In genomic region chr13:113843063-113843654, GRCh38 we compare ENCODE assay signal across 16 cellular contexts. TPM values are rescaled to one million over a fixed set of nuclear protein-coding genes. Genes with fewer than 3 reads are reported as not detected.
DNase-seq lines count a peak whose midpoint lies in the region; ATAC-seq, FAIRE-seq and TF ChIP-seq lines count a peak whose summit lies in the region.
"Had no signal": no experiment of that assay in that cellular context is flagged by ENCODE, and none has a peak within 500 bp of the region (broad histone marks: within the 10 kb centered on the region; RNA-seq: fewer than 3 reads in every experiment).

No MANE protein-coding gene starts in this region.

- H3K56ac ChIP-seq in IMR-90 (ENCODE audit: extremely low read depth, insufficient read depth, low read length): no peak overlapping the region

- in situ Hi-C loops in IMR-90 (cut with MboI; ENCODE audit: low sequenced_read_pairs): no loop called here

- CTCF ChIA-PET in IMR-90 (lab: Yijun Ruan, JAX): no interaction called here

- H3K9me3 Mint-ChIP-seq in stimulated activated naive B cell treated with anti-CD40 and anti-IgM and Interleukin-4, amounts not matched to agents 10 μg/mL and 1 μg/mL and 100 μg/mL, for 72 hours: no peaks in the 10 kb centered on the region
- no peaks in the 10 kb centered on the region for H3K9me3 Mint-ChIP-seq in activated T-helper 1 cell treated with anti-CD3 and anti-CD28 coated beads, Interleukin-12 subunit alpha, Interleukin-12 subunit beta, Interleukin-2, Interleukin-4 antibody, amounts not matched to agents 30 ng/mL and 10 ng/mL and 1 ng/mL, durations not matched to agents 14 hours and 24 hours and 36 hours

- H3K14ac ChIP-seq in IMR-90 (replicated peaks; ENCODE audit: low read depth, low read length): no peak overlapping the region

- peak overlapping the region; percentile 89 for H3K27ac Mint-ChIP-seq in stimulated activated naive B cell treated with anti-CD40 and anti-IgM and Interleukin-4, amounts not matched to agents 10 μg/mL and 1 μg/mL and 100 μg/mL, for 72 hours
- H3K27ac Mint-ChIP-seq in activated T-helper 1 cell treated with anti-CD3 and anti-CD28 coated beads, Interleukin-12 subunit alpha, Interleukin-12 subunit beta, Interleukin-2, Interleukin-4 antibody, amounts not matched to agents 30 ng/mL and 10 ng/mL and 1 ng/mL, durations not matched to agents 14 hours and 24 hours and 36 hours: no peak overlapping the region
- H3K27ac Mint-ChIP-seq: CD4-positive, CD25-positive, alpha-beta regulatory T cell had no signal

- H4K5ac ChIP-seq in IMR-90 (ENCODE audit: low read depth, low read length): no peak overlapping the region

- H3K4me1 Mint-ChIP-seq in stimulated activated naive B cell treated with anti-CD40 and anti-IgM and Interleukin-4, amounts not matched to agents 10 μg/mL and 1 μg/mL and 100 μg/mL, for 72 hours: peaks cover 9 to 14% of the 10 kb centered on the region in 2 donors
- H3K4me1 Mint-ChIP-seq in activated T-helper 1 cell treated with anti-CD3 and anti-CD28 coated beads, Interleukin-12 subunit alpha, Interleukin-12 subunit beta, Interleukin-2, Interleukin-4 antibody, amounts not matched to agents 30 ng/mL and 10 ng/mL and 1 ng/mL, durations not matched to agents 14 hours and 24 hours and 36 hours (ENCODE audit: low read depth): peaks cover 17% of the 10 kb centered on the region

- H3K79me1 ChIP-seq in IMR-90 (ENCODE audit: low read depth in 1 of 2, low read length in 2 of 2): peaks cover 50 to 92% of the 10 kb centered on the region in 2 experiments

- no peak for TF ChIP-seq CTCF in IMR-90 (conservative IDR thresholded peaks at IDR 0.05; ENCODE audit: low read depth, low read length)
- TF ChIP-seq CTCF in esophagus squamous epithelium (IDR thresholded peaks at IDR 0.05): no peak
- no peak for TF ChIP-seq CTCF in kidney (IDR thresholded peaks at IDR 0.05; ENCODE audit: borderline replicate concordance, extremely low read depth, insufficient read depth)

- H3K27me3 ChIP-seq in IMR-90 (ENCODE audit: control insufficient read depth, insufficient read depth, low read length): no peaks in the 10 kb centered on the region
- H3K27me3 ChIP-seq in esophagus squamous epithelium: no peaks in the 10 kb centered on the region
- H3K27me3 ChIP-seq: SJSA1 had no signal

- peak overlapping the region; percentile 58 for H2AK9ac ChIP-seq in IMR-90 (replicated peaks; ENCODE audit: low read depth, low read length, poor library complexity)

- no peak for ATAC-seq in IMR-90 (ENCODE audit: low read depth)
- no peak for ATAC-seq in stimulated activated naive B cell treated with anti-CD40 and anti-IgM and Interleukin-4, amounts not matched to agents 10 μg/mL and 1 μg/mL and 100 μg/mL, for 72 hours (replicated peaks)

- peak overlapping the region in 1 of 2 donors; percentile 29 for H3K4me3 Mint-ChIP-seq in stimulated activated naive B cell treated with anti-CD40 and anti-IgM and Interleukin-4, amounts not matched to agents 10 μg/mL and 1 μg/mL and 100 μg/mL, for 72 hours
- no peak overlapping the region for H3K4me3 Mint-ChIP-seq in activated T-helper 1 cell treated with anti-CD3 and anti-CD28 coated beads, Interleukin-12 subunit alpha, Interleukin-12 subunit beta, Interleukin-2, Interleukin-4 antibody, amounts not matched to agents 30 ng/mL and 10 ng/mL and 1 ng/mL, durations not matched to agents 14 hours and 24 hours and 36 hours

- no peak overlapping the region for H3K4ac ChIP-seq in IMR-90 (ENCODE audit: low read depth, low read length)

- POLR2A ChIA-PET in IMR-90 (lab: Charles Lee; ENCODE audit: unreplicated experiment): interaction anchor here (0.5 kb wide), 1 partner anchor 60 kb away, joined by 3 read pairs; no protein-coding TSS in a partner anchor

- peaks cover 34% of the 10 kb centered on the region for H3K4me1 ChIP-seq in IMR-90 (ENCODE audit: control insufficient read depth, insufficient read depth, low read length)
- H3K4me1 ChIP-seq in esophagus squamous epithelium: peaks cover 51 to 93% (median 64%) of the 10 kb centered on the region in 3 donors
- peaks cover 6 to 16% of the 10 kb centered on the region in 2 donors for H3K4me1 ChIP-seq in kidney (ENCODE audit: control insufficient read depth in 1 of 2, insufficient read depth in 1 of 2, low read depth in 1 of 2, low read length in 2 of 2)
- H3K4me1 ChIP-seq: Caco-2 had no signal

- dilution Hi-C loops in IMR-90 (cut with HindIII; ENCODE audit: low sequenced_read_pairs, unreplicated experiment): no loop called here

- no peak overlapping the region for H3K4me2 ChIP-seq in IMR-90 (ENCODE audit: low read depth, low read length)

- 92% methylated on average over 13 of the region's 30 CpGs; no CpG with 5 or more reads in 1 of the 2 experiments for WGBS in IMR-90 (ENCODE audit: extremely low coverage in 2 of 2, insufficient read length in 1 of 2), 2 experiments
- WGBS in esophagus squamous epithelium, 2 donors: 92 to 94% methylated on average over 11 to 13 of the region's 30 CpGs

- H3K36me3 ChIP-seq in IMR-90 (ENCODE audit: control insufficient read depth, insufficient read depth, low read length) (peaks cover 71% of the 10 kb centered on the region), esophagus squamous epithelium (peaks cover 0 to 36% (median 0%) of the 10 kb centered on the region in 3 donors), kidney (ENCODE audit: control insufficient read depth in 1 of 2, insufficient read depth in 2 of 2, low read length in 2 of 2) (peaks cover 6% of the 10 kb centered on the region in 2 donors)

- no peak overlapping the region for H2BK5ac ChIP-seq in IMR-90 (ENCODE audit: low read depth, low read length, poor library complexity, severe bottlenecking)

- H3K27me3 Mint-ChIP-seq in stimulated activated naive B cell treated with anti-CD40 and anti-IgM and Interleukin-4, amounts not matched to agents 10 μg/mL and 1 μg/mL and 100 μg/mL, for 72 hours: peaks cover 0 to 22% of the 10 kb centered on the region in 2 donors
- peaks cover 1% of the 10 kb centered on the region for H3K27me3 Mint-ChIP-seq in activated T-helper 1 cell treated with anti-CD3 and anti-CD28 coated beads, Interleukin-12 subunit alpha, Interleukin-12 subunit beta, Interleukin-2, Interleukin-4 antibody, amounts not matched to agents 30 ng/mL and 10 ng/mL and 1 ng/mL, durations not matched to agents 14 hours and 24 hours and 36 hours (ENCODE audit: insufficient read depth)

- intact Hi-C loops in IMR-90 (cut with micrococcal nuclease): no loop called here
- intact Hi-C loops in esophagus squamous epithelium (cut with DNase I): no loop called here
- intact Hi-C loops in kidney (cut with DNase I): no loop called here
- intact Hi-C loops in activated T-helper 1 cell treated with anti-CD3 and anti-CD28 coated beads, Interleukin-12 subunit alpha, Interleukin-12 subunit beta, Interleukin-2, Interleukin-4 antibody, amounts not matched to agents 30 ng/mL and 10 ng/mL and 1 ng/mL, durations not matched to agents 14 hours and 24 hours and 36 hours (cut with micrococcal nuclease): no loop called here

- H4K91ac ChIP-seq in IMR-90 (ENCODE audit: insufficient read depth, low read depth, low read length): no peak overlapping the region

- H3K18ac ChIP-seq in IMR-90 (ENCODE audit: low read depth, low read length): no peak overlapping the region

- TF ChIP-seq RAD21 in IMR-90 (IDR thresholded peaks at IDR 0.05; ENCODE audit: low read length): no peak

- H3K9ac ChIP-seq in IMR-90 (ENCODE audit: low read depth, low read length): no peak overlapping the region
- no peak overlapping the region for H3K9ac ChIP-seq in kidney (ENCODE audit: low read length in 2 of 2)

- FAIRE-seq in kidney (lab: Jason Lieb, UNC): no peak
- FAIRE-seq: RCC 7860 had no signal

- H3K9me3 ChIP-seq in IMR-90 (ENCODE audit: control insufficient read depth, insufficient read depth, low read length): no peaks in the 10 kb centered on the region
- no peaks in the 10 kb centered on the region for H3K9me3 ChIP-seq in esophagus squamous epithelium
- H3K9me3 ChIP-seq in kidney (ENCODE audit: control insufficient read depth in 1 of 2, low read length in 2 of 2): no peaks in the 10 kb centered on the region
- H3K9me3 ChIP-seq: Caco-2, SJSA1 had no signal

- H2BK20ac ChIP-seq in IMR-90 (ENCODE audit: low read depth, low read length): no peak overlapping the region

- H3K4me3 ChIP-seq in IMR-90 (ENCODE audit: insufficient read depth, low read depth, low read length) (no peak overlapping the region), esophagus squamous epithelium (no peak overlapping the region), kidney (ENCODE audit: low read length in 2 of 2) (no peak overlapping the region)
- H3K4me3 ChIP-seq: SJSA1 had no signal

- no peak overlapping the region for H2BK15ac ChIP-seq in IMR-90 (ENCODE audit: low read depth, low read length)

- DNase-seq in IMR-90: no peak
- DNase-seq in esophagus squamous epithelium (lab: John Stamatoyannopoulos, UW): no peak
- DNase-seq in kidney: peak; percentile 71
- no peak for DNase-seq in stimulated activated naive B cell treated with anti-CD40 and anti-IgM and Interleukin-4, amounts not matched to agents 10 μg/mL and 1 μg/mL and 100 μg/mL, for 72 hours
- no peak for DNase-seq in activated T-helper 1 cell treated with anti-CD3 and anti-CD28 coated beads, Interleukin-12 subunit alpha, Interleukin-12 subunit beta, Interleukin-2, Interleukin-4 antibody, amounts not matched to agents 30 ng/mL and 10 ng/mL and 1 ng/mL, durations not matched to agents 14 hours and 24 hours and 36 hours (ENCODE audit: low spot score)
- no peak for DNase-seq in RKO (ENCODE audit: low spot score)
- no peak for DNase-seq in RPMI8226
- no peak for DNase-seq in mucosa of gallbladder (ENCODE audit: low spot score)
- DNase-seq: Caco-2; CD4-positive, CD25-positive, alpha-beta regulatory T cell; DMS153; NCI-H1092; NCI-H2081 treated with DMSO at 0.1 percent for 48 hours; NCI-H524 had no signal

- no peak overlapping the region for H2BK120ac ChIP-seq in IMR-90 (ENCODE audit: low read depth, low read length)

- no peak overlapping the region for H3K23ac ChIP-seq in IMR-90 (ENCODE audit: low read depth, low read length)

- peaks cover 25% of the 10 kb centered on the region for H3K9me1 ChIP-seq in IMR-90 (ENCODE audit: insufficient read depth, low read length)

- no peak for TF ChIP-seq POLR2A in IMR-90 (IDR thresholded peaks at IDR 0.05; ENCODE audit: low read depth, low read length)
- no peak for TF ChIP-seq POLR2A in esophagus squamous epithelium (IDR thresholded peaks at IDR 0.05)

- H4K20me1 ChIP-seq in IMR-90 (ENCODE audit: insufficient read depth, low read length): peaks cover 77% of the 10 kb centered on the region

- H3K27ac ChIP-seq in IMR-90 (ENCODE audit: insufficient read depth, low read length) (no peak overlapping the region), esophagus squamous epithelium (peak overlapping the region in 3 of 4 donors; percentile 13 to 79 (median 68)), kidney (ENCODE audit: low read depth in 2 of 2, low read length in 2 of 2) (no peak overlapping the region)
- H3K27ac ChIP-seq: SJSA1 had no signal

- no peak overlapping the region for H2AFZ ChIP-seq in IMR-90 (replicated peaks; ENCODE audit: low read length, poor library complexity)

- BruUV-seq in IMR-90 (replicated peaks; lab: Mats Ljungman, UMichigan): no TSS peak

- peaks cover 45 to 59% of the 10 kb centered on the region in 2 donors for H3K36me3 Mint-ChIP-seq in stimulated activated naive B cell treated with anti-CD40 and anti-IgM and Interleukin-4, amounts not matched to agents 10 μg/mL and 1 μg/mL and 100 μg/mL, for 72 hours
- no peaks in the 10 kb centered on the region for H3K36me3 Mint-ChIP-seq in activated T-helper 1 cell treated with anti-CD3 and anti-CD28 coated beads, Interleukin-12 subunit alpha, Interleukin-12 subunit beta, Interleukin-2, Interleukin-4 antibody, amounts not matched to agents 30 ng/mL and 10 ng/mL and 1 ng/mL, durations not matched to agents 14 hours and 24 hours and 36 hours (ENCODE audit: low read depth)
- H3K36me3 Mint-ChIP-seq: CD4-positive, CD25-positive, alpha-beta regulatory T cell had no signal

- no peak overlapping the region for H2AK5ac ChIP-seq in IMR-90 (ENCODE audit: low read depth, low read length)

- no peak overlapping the region for H4K8ac ChIP-seq in IMR-90 (ENCODE audit: low read depth in 2 of 2, low read length in 2 of 2)

RNA-seq across cellular contexts. Expression of gene GAS6, which starts 20.7 kb away (rescaled TPM):
- total RNA-seq in IMR-90 (2012; rRNA removed) (212 and 220 TPM in 2 replicates), esophagus squamous epithelium (100 to 1,000 TPM in 1 of 4 donors, 10 to 100 TPM in 3; 43.0 to 112 (median 68.5) TPM), kidney (83.5 TPM), mucosa of gallbladder (118 TPM)
- polyA plus RNA-seq in IMR-90 (2012; rRNA removed) (795 and 823 TPM in 2 replicates), kidney (ENCODE audit: insufficient read depth, low read depth, low replicate concordance) (135 TPM)
- polyA plus RNA-seq in IMR-90 (2012; cell fraction: cytosol; rRNA removed): 1,010 and 1,498 TPM in 2 replicates
- 1,145 and 2,216 TPM in 2 replicates for polyA plus RNA-seq in IMR-90 (2012; cell fraction: nucleus; rRNA removed; ENCODE audit: low replicate concordance)
- total RNA-seq in activated T-helper 1 cell treated with anti-CD3 and anti-CD28 coated beads, Interleukin-12 subunit alpha, Interleukin-12 subunit beta, Interleukin-2, Interleukin-4 antibody, amounts not matched to agents 30 ng/mL and 10 ng/mL and 1 ng/mL, durations not matched to agents 14 hours and 24 hours and 36 hours: 0.62 and 0.98 TPM in 2 replicates

Comparison
In these comparisons a context has a peak if more than half of its experiments do, and no peak if none do; other contexts are left out.
1. H3K27ac ChIP-seq: peak in esophagus squamous epithelium (3 of 4); none in IMR-90 (single experiment) and kidney (0 of 2).
2. RNA of gene GAS6, which starts 20.7 kb away (total RNA-seq): 212 to 220 TPM in IMR-90, 118 TPM in mucosa of gallbladder (single experiment), 83.5 TPM in kidney (single experiment) and 43.0 to 112 TPM in esophagus squamous epithelium; 0.62 to 0.98 TPM in activated T-helper 1 cell treated with anti-CD3 and anti-CD28 coated beads, Interleukin-12 subunit alpha, Interleukin-12 subunit beta, Interleukin-2, Interleukin-4 antibody, amounts not matched to agents 30 ng/mL and 10 ng/mL and 1 ng/mL, durations not matched to agents 14 hours and 24 hours and 36 hours; every median in the first group is over 10 times any median in the second.